13 cellular contexts compared by ENCODE assay signal in the genomic region with DNA sequence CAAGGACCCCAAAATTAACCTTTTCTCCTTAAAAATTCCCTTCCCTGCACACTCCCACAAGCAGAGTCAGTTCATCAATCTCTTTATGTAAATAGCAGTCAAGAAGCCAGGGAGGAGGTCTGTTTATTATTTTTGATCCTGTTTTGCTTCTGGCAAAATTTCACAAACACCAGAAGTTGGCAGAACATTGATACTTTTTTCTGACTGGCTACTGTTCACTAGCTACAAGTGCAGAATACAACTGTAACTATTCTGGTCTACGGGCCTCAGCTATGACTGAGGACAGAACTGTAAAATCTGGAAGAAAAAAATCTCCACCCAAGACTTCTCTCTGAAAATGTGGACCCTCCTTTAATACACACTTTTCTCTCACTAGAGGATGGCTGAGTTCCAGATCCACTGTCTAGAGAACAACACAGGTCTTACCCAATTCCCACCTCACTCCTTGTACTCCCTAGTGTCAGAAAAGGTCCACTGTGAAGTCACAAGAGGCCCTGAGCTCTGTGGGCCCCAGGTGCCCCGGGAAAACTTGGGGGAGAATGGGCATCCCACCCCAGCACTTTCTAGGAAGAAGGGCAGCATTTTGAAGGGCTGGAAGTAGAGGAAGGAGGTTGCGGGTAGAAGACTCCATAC. TPM values are rescaled to one million over a fixed set of nuclear protein-coding genes. Genes with fewer than 3 reads are reported as not detected.
A peak's percentile ranks its signal among the peaks of the same experiment; 100 is the strongest.
DNase-seq lines count a peak whose midpoint lies in the region; ATAC-seq, FAIRE-seq and TF ChIP-seq lines count a peak whose summit lies in the region.
"Had no signal": no experiment of that assay in that cellular context is flagged by ENCODE, and none has a peak within 500 bp of the region (broad histone marks: within the 10 kb centered on the region; RNA-seq: fewer than 3 reads in every experiment).

No MANE protein-coding gene starts in this region.

- no peaks in the 10 kb centered on the region for H3K36me3 ChIP-seq in stomach smooth muscle (ENCODE audit: control insufficient read depth in 2 of 2, insufficient read depth in 2 of 2, low read length in 2 of 2)
- H3K36me3 ChIP-seq: BE2C, left lung had no signal

- peak overlapping the region; percentile 78 for H3K27ac ChIP-seq in stomach smooth muscle (ENCODE audit: low read length)

- H3K4me3 ChIP-seq in LNCaP clone FGC (ENCODE audit: low read depth, low read length) (no peak overlapping the region), stomach smooth muscle (ENCODE audit: low read length in 2 of 2) (peak overlapping the region in 1 of 2 donors; percentile 2)
- H3K4me3 ChIP-seq: left lung had no signal

- TF ChIP-seq CTCF in LNCaP clone FGC (IDR thresholded peaks at IDR 0.05; ENCODE audit: control insufficient read depth, extremely low read depth, insufficient read depth) = no peak
- no peak for TF ChIP-seq CTCF in GM13976 (IDR thresholded peaks at IDR 0.05; ENCODE audit: borderline replicate concordance, control extremely low read depth, extremely low read depth, insufficient read depth, missing control alignments)

- no peaks in the 10 kb centered on the region for H3K4me1 Mint-ChIP-seq in immature natural killer cell

- no peaks in the 10 kb centered on the region for H3K27me3 ChIP-seq in stomach smooth muscle (ENCODE audit: control insufficient read depth in 1 of 2, insufficient read depth in 2 of 2, low read length in 2 of 2)
- H3K27me3 ChIP-seq: BE2C, left lung had no signal

- peaks cover 2 to 4% (median 3%) of the 10 kb centered on the region in 3 donors for H3K27me3 Mint-ChIP-seq in immature natural killer cell (ENCODE audit: low read depth in 3 of 3)

- no peak overlapping the region for H3K4me3 Mint-ChIP-seq in immature natural killer cell

- H3K9me3 ChIP-seq in stomach smooth muscle (ENCODE audit: control insufficient read depth in 2 of 2, low read length in 2 of 2) = no peaks in the 10 kb centered on the region
- H3K9me3 ChIP-seq: BE2C, left lung had no signal

- DNase-seq in LNCaP clone FGC (ENCODE audit: low read depth) (peak; percentile 36), left lobe of liver (ENCODE audit: low spot score) (no peak), GM13976 (ENCODE audit: low spot score) (no peak), immature natural killer cell (no peak), amygdala (lab: John Stamatoyannopoulos, UW) (no peak)
- DNase-seq: BE2C, EL, left lung, NCI-H2227 treated with DMSO at 0.1 percent for 48 hours had no signal

- H3K9me3 Mint-ChIP-seq in immature natural killer cell = no peaks in the 10 kb centered on the region

- FAIRE-seq in endometrium (lab: Jason Lieb, UNC) = peak; percentile 86

- peak overlapping the region; percentile 16 to 29 for H3K9ac ChIP-seq in stomach smooth muscle (ENCODE audit: low read length in 2 of 2)

- H3K27ac Mint-ChIP-seq in immature natural killer cell = no peak overlapping the region

- no peaks in the 10 kb centered on the region for H3K36me3 Mint-ChIP-seq in immature natural killer cell

- ATAC-seq in left lobe of liver (peak; percentile 51), HG03378 (IDR thresholded peaks at IDR 0.05; ENCODE audit: unreplicated experiment) (no peak)
- ATAC-seq: esophagus mucosa, left lung had no signal

- peaks cover 25% of the 10 kb centered on the region for H3K4me1 ChIP-seq in stomach smooth muscle (ENCODE audit: control insufficient read depth, insufficient read depth, low read length)
- H3K4me1 ChIP-seq: BE2C had no signal

- in situ Hi-C loops in GM13976 (cut with MboI; ENCODE audit: low sequenced_read_pairs, unreplicated experiment) = no loop called here

RNA-seq across cellular contexts. Expression of gene STARD13, which starts 14.5 kb away (rescaled TPM):
- 14.1 TPM for total RNA-seq in left lobe of liver
- polyA plus RNA-seq in immature natural killer cell = not detected
